ENCODE assay signal across 12 cellular contexts in the genomic region with DNA sequence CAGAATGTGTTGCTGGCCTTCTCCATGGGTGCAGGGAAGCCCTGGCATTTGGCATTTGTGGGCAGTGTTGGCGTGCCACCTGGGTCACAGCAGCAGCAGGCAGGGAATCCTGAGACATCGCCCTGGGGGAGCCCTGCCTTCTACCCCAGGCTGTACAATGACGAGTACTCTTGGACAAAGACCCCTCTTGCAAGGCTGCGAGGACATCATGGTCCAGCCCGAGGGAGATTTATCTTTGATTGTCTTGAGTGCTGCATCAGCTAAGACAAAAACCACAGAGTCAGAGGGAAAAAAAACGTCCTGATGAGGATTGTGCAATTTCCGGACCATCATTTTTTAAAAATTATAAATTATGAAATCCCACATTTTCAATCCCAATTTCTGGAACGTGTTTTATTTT. TPM values are rescaled to one million over a fixed set of nuclear protein-coding genes. Genes with fewer than 3 reads are reported as not detected.
DNase-seq lines count a peak whose midpoint lies in the region; ATAC-seq and TF ChIP-seq lines count a peak whose summit lies in the region.
"Had no signal": no experiment of that assay in that cellular context is flagged by ENCODE, and none has a peak within 500 bp of the region (broad histone marks: within the 10 kb centered on the region; RNA-seq: fewer than 3 reads in every experiment).

No MANE protein-coding gene starts in this region.

- H3K27ac ChIP-seq in esophagus squamous epithelium: peak overlapping the region; percentile 57 to 93 (median 92)
- peak overlapping the region; percentile 96 for H3K27ac ChIP-seq in muscle layer of duodenum (ENCODE audit: low read length)
- H3K27ac ChIP-seq in thyroid gland: peak overlapping the region; percentile 4 to 54 (median 17)
- H3K27ac ChIP-seq: RWPE1 had no signal

- no peaks in the 10 kb centered on the region for H3K9me3 ChIP-seq in esophagus squamous epithelium
- H3K9me3 ChIP-seq in muscle layer of duodenum (ENCODE audit: control insufficient read depth in 1 of 2, low read length in 2 of 2): no peaks in the 10 kb centered on the region
- no peaks in the 10 kb centered on the region for H3K9me3 ChIP-seq in thyroid gland

- H3K36me3 ChIP-seq in esophagus squamous epithelium (no peaks in the 10 kb centered on the region), muscle layer of duodenum (ENCODE audit: control insufficient read depth in 1 of 2, insufficient read depth in 2 of 2, low read length in 2 of 2) (peaks cover 0 to 7% of the 10 kb centered on the region in 2 donors), thyroid gland (no peaks in the 10 kb centered on the region)

- DNase-seq in HCEC 1CT (peak; percentile 78), esophagus squamous epithelium (lab: John Stamatoyannopoulos, UW) (no peak), thyroid gland (no peak), NCI-H1105 treated with DMSO at 0.1 percent for 48 hours (lab: John Stamatoyannopoulos, UW) (no peak)
- no peak for DNase-seq in stimulated activated CD4-positive, alpha-beta T cell treated with anti-CD3 and anti-CD28 coated beads, Interleukin-4, amount 100 ng/mL, for 4 hours
- no peak for DNase-seq in activated CD4-positive, alpha-beta T cell treated with anti-CD3 and anti-CD28 coated beads, Interleukin-2, amount 50 U/mL, for 48 hours
- DNase-seq: NCI-H1930, NCI-H526 treated with DMSO at 0.1 percent for 48 hours, nucleus accumbens had no signal

- intact Hi-C loops in esophagus squamous epithelium (cut with DNase I): no loop called here
- intact Hi-C loops in thyroid gland (cut with DNase I): no loop called here

- H3K27me3 ChIP-seq in esophagus squamous epithelium: peaks cover 0 to 54% (median 0%) of the 10 kb centered on the region in 4 donors
- H3K27me3 ChIP-seq in muscle layer of duodenum (ENCODE audit: low read depth, low read length): no peaks in the 10 kb centered on the region
- no peaks in the 10 kb centered on the region for H3K27me3 ChIP-seq in thyroid gland

- TF ChIP-seq CTCF in esophagus squamous epithelium (IDR thresholded peaks at IDR 0.05): no peak
- TF ChIP-seq CTCF in thyroid gland (IDR thresholded peaks at IDR 0.05): no peak

- peak overlapping the region in 1 of 4 donors; percentile 31 for H3K4me3 ChIP-seq in esophagus squamous epithelium
- H3K4me3 ChIP-seq in muscle layer of duodenum (ENCODE audit: low read depth in 1 of 2, low read length in 2 of 2): peak overlapping the region; percentile 93 to 98
- H3K4me3 ChIP-seq in thyroid gland (replicated peaks in 1 of 3): no peak overlapping the region

- 56 to 66% methylated on average over 5 to 8 of the region's 8 CpGs for WGBS in esophagus squamous epithelium, 2 donors
- whole genome bisulfite sequencing in thyroid gland, 2 donors: 75 to 79% methylated on average over 8 of the region's 8 CpGs

- TF ChIP-seq POLR2A in esophagus squamous epithelium (IDR thresholded peaks at IDR 0.05) (peak in 1 of 4 donors; percentile 11), thyroid gland (IDR thresholded peaks at IDR 0.05) (no peak)

- H3K4me1 ChIP-seq in esophagus squamous epithelium (peaks cover 14 to 83% (median 28%) of the 10 kb centered on the region in 3 donors), muscle layer of duodenum (ENCODE audit: control insufficient read depth in 1 of 2, insufficient read depth in 2 of 2, low read length in 2 of 2) (peaks cover 0 to 33% of the 10 kb centered on the region in 2 donors), thyroid gland (peaks cover 6 to 12% of the 10 kb centered on the region in 2 donors)

- no peak for ATAC-seq in GM18867 (IDR thresholded peaks at IDR 0.05; ENCODE audit: unreplicated experiment)

RNA-seq across cellular contexts. Expression of gene CRISPLD2, which starts 3.7 kb away (rescaled TPM):
- total RNA-seq in esophagus squamous epithelium (100 to 1,000 TPM in 1 of 4 donors, 10 to 100 TPM in 2, 1 to 10 TPM in 1; 6.0 to 166 (median 24.2) TPM), thyroid gland (100 to 1,000 TPM in 2 of 4 donors, 10 to 100 TPM in 2; 48.0 to 261 (median 108) TPM)

Comparison
In these comparisons a context has a peak if more than half of its experiments do, and no peak if none do; other contexts are left out.
1. H3K27ac ChIP-seq: peak in every context shown above with its lines; median percentile 96 in muscle layer of duodenum; 92 in esophagus squamous epithelium; 17 in thyroid gland.
2. H3K4me3 ChIP-seq: peak in muscle layer of duodenum (2 of 2); none in thyroid gland (0 of 3).